10 cellular contexts compared by ENCODE assay signal in the genomic region with DNA sequence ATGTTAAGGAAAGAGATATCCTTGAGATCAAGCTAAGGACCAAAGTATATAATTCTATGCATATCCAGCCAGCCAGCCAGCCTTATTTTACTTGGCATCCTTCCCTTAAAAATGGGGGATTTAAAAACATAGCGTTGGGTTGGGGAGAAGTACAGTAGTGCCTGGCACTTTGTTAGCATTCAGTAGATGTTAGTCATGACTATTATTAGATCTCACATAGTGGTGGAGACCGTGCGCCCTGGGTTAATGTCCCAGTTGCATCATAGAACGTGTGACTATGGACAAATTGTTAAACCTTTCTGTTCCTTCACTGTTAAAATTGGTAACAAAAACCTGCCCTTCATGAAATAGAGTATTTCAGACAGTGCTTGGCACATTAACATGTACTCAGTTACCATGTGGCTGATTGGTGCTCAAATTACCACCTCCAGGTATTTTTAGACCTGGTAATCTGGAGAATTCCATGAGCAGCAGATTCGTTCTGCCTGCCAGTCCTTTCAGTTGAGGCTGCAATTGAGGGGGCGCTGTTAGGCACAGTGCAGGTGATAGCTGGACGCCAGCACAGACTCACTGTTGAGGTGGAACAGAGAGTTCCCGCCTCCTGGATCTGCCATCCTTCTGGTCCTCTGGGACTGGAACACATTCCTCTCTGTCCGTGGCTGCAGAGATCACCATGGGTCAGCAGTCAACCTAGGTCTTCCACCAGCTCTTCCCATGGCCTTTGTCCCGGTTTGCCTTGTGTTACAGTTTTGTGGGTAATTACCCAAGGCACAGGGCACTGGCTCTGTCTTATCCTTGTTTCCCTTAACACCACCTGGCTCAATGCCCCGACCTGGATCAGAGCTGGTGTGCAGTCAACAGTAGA. TPM values are rescaled to one million over a fixed set of nuclear protein-coding genes. Genes with fewer than 3 reads are reported as not detected.
A peak's percentile ranks its signal among the peaks of the same experiment; 100 is the strongest.
DNase-seq lines count a peak whose midpoint lies in the region; ATAC-seq, FAIRE-seq and TF ChIP-seq lines count a peak whose summit lies in the region.
"Had no signal": no experiment of that assay in that cellular context is flagged by ENCODE, and none has a peak within 500 bp of the region (broad histone marks: within the 10 kb centered on the region; RNA-seq: fewer than 3 reads in every experiment).

No MANE protein-coding gene starts in this region.

- CTCF ChIA-PET in AG04449 (lab: Yijun Ruan, JAX), result interaction anchor here (0.7 to 3.2 kb wide), 7 partner anchors 9 to 208 kb away, joined by 3 to 24 read pairs (median 4); no protein-coding TSS in a partner anchor

- no peaks in the 10 kb centered on the region for H3K9me3 ChIP-seq in liver (ENCODE audit: control insufficient read depth in 4 of 4, low read length in 3 of 4)

- H3K27me3 ChIP-seq in liver (ENCODE audit: control insufficient read depth in 4 of 4, insufficient read depth in 4 of 4, low read length in 3 of 4), result no peaks in the 10 kb centered on the region

- no peak for ATAC-seq in GM21619 (IDR thresholded peaks at IDR 0.05; ENCODE audit: unreplicated experiment)
- no peak for ATAC-seq in HG03097 (IDR thresholded peaks at IDR 0.05; ENCODE audit: low FRiP score, unreplicated experiment)
- no peak for ATAC-seq in HG02973 (IDR thresholded peaks at IDR 0.05; ENCODE audit: unreplicated experiment)

- H3K4me1 Mint-ChIP-seq in chondrocyte (ENCODE audit: low read depth), result peaks cover 85% of the 10 kb centered on the region

- peak; percentile 52 for FAIRE-seq in HTR-8/SVneo (lab: Jason Lieb, UNC)
- FAIRE-seq: keratinocyte had no signal

- H3K4me3 Mint-ChIP-seq in chondrocyte (ENCODE audit: unreplicated experiment), result peak overlapping the region; percentile 31

- TF ChIP-seq RAD21 in liver (IDR thresholded peaks at IDR 0.05), result no peak

- peak; percentile 73 for DNase-seq in AG04449 (ENCODE audit: low read depth, low spot score)
- no peak for DNase-seq in HTR-8/SVneo (ENCODE audit: insufficient read length, low spot score)
- DNase-seq in chondrocyte (ENCODE audit: low spot score), result no peak
- no peak for DNase-seq in NCI-H2196 treated with DMSO at 0.1 percent for 48 hours (lab: John Stamatoyannopoulos, UW; ENCODE audit: unreplicated experiment)

- H3K9ac ChIP-seq in liver (ENCODE audit: low read depth in 1 of 2, low read length in 2 of 2), result no peak overlapping the region

- H3K27ac Mint-ChIP-seq in chondrocyte (ENCODE audit: unreplicated experiment), result peak overlapping the region; percentile 99
- H3K27ac Mint-ChIP-seq: activated T-helper 2 cell treated with anti-CD3 and anti-CD28 coated beads, Interferon-gamma antibody, Interleukin-2, Interleukin-4, amounts not matched to agents 10 μg/mL and 5 μg/mL and 100 μg/mL, durations not matched to agents 14 hours and 24 hours and 36 hours had no signal

- no peaks in the 10 kb centered on the region for H3K27me3 Mint-ChIP-seq in chondrocyte (ENCODE audit: low read depth)

- peak overlapping the region; percentile 40 to 61 for H3K27ac ChIP-seq in liver (ENCODE audit: low read depth in 1 of 2, low read length in 2 of 2)

- 50% methylated on average over 11 of the region's 11 CpGs for WGBS in liver

- peaks cover 3 to 11% (median 9%) of the 10 kb centered on the region in 4 donors for H3K4me1 ChIP-seq in liver (ENCODE audit: control insufficient read depth in 4 of 4, insufficient read depth in 4 of 4, low read length in 3 of 4)

- no peaks in the 10 kb centered on the region for H3K9me3 Mint-ChIP-seq in chondrocyte (ENCODE audit: low read depth)
- H3K9me3 Mint-ChIP-seq: activated T-helper 2 cell treated with anti-CD3 and anti-CD28 coated beads, Interferon-gamma antibody, Interleukin-2, Interleukin-4, amounts not matched to agents 10 μg/mL and 5 μg/mL and 100 μg/mL, durations not matched to agents 14 hours and 24 hours and 36 hours had no signal

- POLR2A ChIA-PET in AG04449 (lab: Yijun Ruan, JAX), result interaction anchor here (0.7 kb wide), 1 partner anchor 45 kb away, joined by 3 read pairs; no protein-coding TSS in a partner anchor

- TF ChIP-seq CTCF in AG04449 (IDR thresholded peaks at IDR 0.05; ENCODE audit: insufficient read depth, low read length, missing control alignments), result no peak
- peak; percentile 58 for TF ChIP-seq CTCF in chondrocyte (IDR thresholded peaks at IDR 0.05)
- no peak for TF ChIP-seq CTCF in liver (IDR thresholded peaks at IDR 0.05; ENCODE audit: low read depth, low read length, missing input control)

- H3K36me3 ChIP-seq in liver (ENCODE audit: control insufficient read depth in 4 of 4, insufficient read depth in 3 of 4, low read depth in 1 of 4, low read length in 3 of 4), result peaks cover 0 to 42% (median 8%) of the 10 kb centered on the region in 4 donors

- H3K4me3 ChIP-seq in AG04449 (ENCODE audit: low read depth, low read length) (no peak overlapping the region), liver (ENCODE audit: low read depth in 1 of 3, low read length in 3 of 3) (no peak overlapping the region)

- H3K36me3 Mint-ChIP-seq in chondrocyte (ENCODE audit: low read depth), result peaks cover 9% of the 10 kb centered on the region

TF ChIP-seq in liver, 16 proteins besides CTCF, POLR2A, EP300 and RAD21:
- TF ChIP-seq SP1 (IDR thresholded peaks at IDR 0.05) (peak; percentile 50), GABPA (IDR thresholded peaks at IDR 0.05 in 1 of 2, conservative IDR thresholded peaks at IDR 0.05 in 1 of 2) (no peak), NR2F2 (IDR thresholded peaks at IDR 0.05) (peak; percentile 41), FOXA1 (IDR thresholded peaks at IDR 0.05) (no peak), HNF4A (conservative IDR thresholded peaks at IDR 0.05) (peak; percentile 45 to 54), YY1 (IDR thresholded peaks at IDR 0.05) (peak; percentile 21), HNF4G (IDR thresholded peaks at IDR 0.05) (no peak), TAF1 (conservative IDR thresholded peaks at IDR 0.05) (no peak), RXRA (IDR thresholded peaks at IDR 0.05) (peak; percentile 89 to 91), EGR1 (IDR thresholded peaks at IDR 0.05; ENCODE audit: low read depth in 2 of 2) (no peak), JUND (IDR thresholded peaks at IDR 0.05) (no peak), FOXA2 (IDR thresholded peaks at IDR 0.05) (peak; percentile 42)
- TF ChIP-seq, protein P1, sequence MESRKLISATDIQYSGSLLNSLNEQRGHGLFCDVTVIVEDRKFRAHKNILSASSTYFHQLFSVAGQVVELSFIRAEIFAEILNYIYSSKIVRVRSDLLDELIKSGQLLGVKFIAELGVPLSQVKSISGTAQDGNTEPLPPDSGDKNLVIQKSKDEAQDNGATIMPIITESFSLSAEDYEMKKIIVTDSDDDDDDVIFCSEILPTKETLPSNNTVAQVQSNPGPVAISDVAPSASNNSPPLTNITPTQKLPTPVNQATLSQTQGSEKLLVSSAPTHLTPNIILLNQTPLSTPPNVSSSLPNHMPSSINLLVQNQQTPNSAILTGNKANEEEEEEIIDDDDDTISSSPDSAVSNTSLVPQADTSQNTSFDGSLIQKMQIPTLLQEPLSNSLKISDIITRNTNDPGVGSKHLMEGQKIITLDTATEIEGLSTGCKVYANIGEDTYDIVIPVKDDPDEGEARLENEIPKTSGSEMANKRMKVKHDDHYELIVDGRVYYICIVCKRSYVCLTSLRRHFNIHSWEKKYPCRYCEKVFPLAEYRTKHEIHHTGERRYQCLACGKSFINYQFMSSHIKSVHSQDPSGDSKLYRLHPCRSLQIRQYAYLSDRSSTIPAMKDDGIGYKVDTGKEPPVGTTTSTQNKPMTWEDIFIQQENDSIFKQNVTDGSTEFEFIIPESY (IDR thresholded peaks at IDR 0.05), result no peak
- TF ChIP-seq, protein P2, sequence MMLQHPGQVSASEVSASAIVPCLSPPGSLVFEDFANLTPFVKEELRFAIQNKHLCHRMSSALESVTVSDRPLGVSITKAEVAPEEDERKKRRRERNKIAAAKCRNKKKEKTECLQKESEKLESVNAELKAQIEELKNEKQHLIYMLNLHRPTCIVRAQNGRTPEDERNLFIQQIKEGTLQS (IDR thresholded peaks at IDR 0.05), result no peak
- TF ChIP-seq, protein P3, sequence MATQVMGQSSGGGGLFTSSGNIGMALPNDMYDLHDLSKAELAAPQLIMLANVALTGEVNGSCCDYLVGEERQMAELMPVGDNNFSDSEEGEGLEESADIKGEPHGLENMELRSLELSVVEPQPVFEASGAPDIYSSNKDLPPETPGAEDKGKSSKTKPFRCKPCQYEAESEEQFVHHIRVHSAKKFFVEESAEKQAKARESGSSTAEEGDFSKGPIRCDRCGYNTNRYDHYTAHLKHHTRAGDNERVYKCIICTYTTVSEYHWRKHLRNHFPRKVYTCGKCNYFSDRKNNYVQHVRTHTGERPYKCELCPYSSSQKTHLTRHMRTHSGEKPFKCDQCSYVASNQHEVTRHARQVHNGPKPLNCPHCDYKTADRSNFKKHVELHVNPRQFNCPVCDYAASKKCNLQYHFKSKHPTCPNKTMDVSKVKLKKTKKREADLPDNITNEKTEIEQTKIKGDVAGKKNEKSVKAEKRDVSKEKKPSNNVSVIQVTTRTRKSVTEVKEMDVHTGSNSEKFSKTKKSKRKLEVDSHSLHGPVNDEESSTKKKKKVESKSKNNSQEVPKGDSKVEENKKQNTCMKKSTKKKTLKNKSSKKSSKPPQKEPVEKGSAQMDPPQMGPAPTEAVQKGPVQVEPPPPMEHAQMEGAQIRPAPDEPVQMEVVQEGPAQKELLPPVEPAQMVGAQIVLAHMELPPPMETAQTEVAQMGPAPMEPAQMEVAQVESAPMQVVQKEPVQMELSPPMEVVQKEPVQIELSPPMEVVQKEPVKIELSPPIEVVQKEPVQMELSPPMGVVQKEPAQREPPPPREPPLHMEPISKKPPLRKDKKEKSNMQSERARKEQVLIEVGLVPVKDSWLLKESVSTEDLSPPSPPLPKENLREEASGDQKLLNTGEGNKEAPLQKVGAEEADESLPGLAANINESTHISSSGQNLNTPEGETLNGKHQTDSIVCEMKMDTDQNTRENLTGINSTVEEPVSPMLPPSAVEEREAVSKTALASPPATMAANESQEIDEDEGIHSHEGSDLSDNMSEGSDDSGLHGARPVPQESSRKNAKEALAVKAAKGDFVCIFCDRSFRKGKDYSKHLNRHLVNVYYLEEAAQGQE (IDR thresholded peaks at IDR 0.05), result no peak
- TF ChIP-seq, protein P4, sequence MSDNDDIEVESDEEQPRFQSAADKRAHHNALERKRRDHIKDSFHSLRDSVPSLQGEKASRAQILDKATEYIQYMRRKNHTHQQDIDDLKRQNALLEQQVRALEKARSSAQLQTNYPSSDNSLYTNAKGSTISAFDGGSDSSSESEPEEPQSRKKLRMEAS (IDR thresholded peaks at IDR 0.05), result no peak
TF ChIP-seq in liver: peak in this region for 6.

RNA-seq across cellular contexts. Expression of gene RBBP7, which starts 31.7 kb away (rescaled TPM):
- total RNA-seq in chondrocyte (122 to 151 TPM (median 142 TPM) in 3 replicates), liver (10 to 100 TPM; 32.5 to 77.9 TPM)
- polyA plus RNA-seq in liver, result 10 to 100 TPM; 34.0 to 37.1 TPM

RNA-seq across cellular contexts. Expression of gene TXLNG, which starts 52.2 kb away (rescaled TPM):
- total RNA-seq in chondrocyte (8.9 to 11.6 TPM (median 9.1 TPM) in 3 replicates), liver (1 to 10 TPM; 6.0 to 7.4 TPM)
- 1 to 10 TPM; 3.7 to 4.1 TPM for polyA plus RNA-seq in liver
